In genomic region chr2:15836942-15837610, GRCh38 we compare ENCODE assay signal across 8 cellular contexts.
"Had no signal": no experiment of that assay in that cellular context is flagged by ENCODE, and none has a peak within 500 bp of the region (broad histone marks: within the 10 kb centered on the region; RNA-seq: fewer than 3 reads in every experiment).

No MANE protein-coding gene starts in this region.

- H3K4me3 Mint-ChIP-seq: HFFc6 had no signal

- H3K36me3 ChIP-seq: HAP-1 had no signal

- H3K9me3 ChIP-seq: HAP-1 had no signal

- H2AFZ ChIP-seq: GM23248 had no signal

- FAIRE-seq: HTR-8/SVneo, K562 had no signal

- H3K27ac ChIP-seq: GM23248 had no signal

- H3K4me1 ChIP-seq: HAP-1 had no signal

- H3K27ac Mint-ChIP-seq: HFFc6 had no signal

- ATAC-seq: HCT116, K562 had no signal

- DNase-seq: GM23248, H7, HFFc6, IMR-90 had no signal

- H3K9ac ChIP-seq: GM23248 had no signal

- H3K4me3 ChIP-seq: GM23248, HAP-1, K562 had no signal
